8 cellular contexts compared by ENCODE assay signal in genomic region chr18:58862851-58863538, GRCh38. TPM values are rescaled to one million over a fixed set of nuclear protein-coding genes. Genes with fewer than 3 reads are reported as not detected.
DNase-seq lines count a peak whose midpoint lies in the region; ATAC-seq lines count a peak whose summit lies in the region.

No MANE protein-coding gene starts in this region.

- no peaks in the 10 kb centered on the region for H3K27me3 ChIP-seq in esophagus (ENCODE audit: control insufficient read depth in 1 of 2, insufficient read depth in 2 of 2, low read length in 2 of 2)
- no peaks in the 10 kb centered on the region for H3K27me3 ChIP-seq in aorta (ENCODE audit: control insufficient read depth in 1 of 2, insufficient read depth in 2 of 2, low read length in 1 of 2)

- H3K9me3 ChIP-seq in esophagus (ENCODE audit: control insufficient read depth in 2 of 2, insufficient read depth in 1 of 2, low read depth in 1 of 2, low read length in 1 of 2) (no peaks in the 10 kb centered on the region), aorta (ENCODE audit: control insufficient read depth, low read length) (no peaks in the 10 kb centered on the region)

- H3K36me3 ChIP-seq in esophagus (ENCODE audit: control insufficient read depth in 2 of 2, insufficient read depth in 2 of 2, low read length in 1 of 2) = no peaks in the 10 kb centered on the region
- H3K36me3 ChIP-seq in aorta (ENCODE audit: control insufficient read depth in 1 of 2, insufficient read depth in 2 of 2, low read length in 1 of 2) = no peaks in the 10 kb centered on the region

- H3K4me3 Mint-ChIP-seq in activated CD4-positive, alpha-beta T cell treated with anti-CD3 and anti-CD28 coated beads, Interleukin-2, amount 10 ng/mL, durations not matched to agents 24 days and 14 days = peak overlapping the region; percentile 48
- H3K4me3 Mint-ChIP-seq in naive thymus-derived CD8-positive, alpha-beta T cell = peak overlapping the region; percentile 46 to 82 (median 76)

- ATAC-seq in naive thymus-derived CD8-positive, alpha-beta T cell = peak; percentile 31 to 46
- ATAC-seq in aorta (ENCODE audit: low FRiP score) = no peak
- no peak for ATAC-seq in GM19035 (IDR thresholded peaks at IDR 0.05; ENCODE audit: unreplicated experiment)

- peaks cover 2% of the 10 kb centered on the region for H3K4me1 Mint-ChIP-seq in activated CD4-positive, alpha-beta T cell treated with anti-CD3 and anti-CD28 coated beads, Interleukin-2, amount 10 ng/mL, durations not matched to agents 24 days and 14 days
- H3K4me1 Mint-ChIP-seq in naive thymus-derived CD8-positive, alpha-beta T cell = peaks cover 0 to 15% (median 7%) of the 10 kb centered on the region in 4 donors

- intact Hi-C loops in activated CD4-positive, alpha-beta T cell treated with anti-CD3 and anti-CD28 coated beads, Interleukin-2, amount 10 ng/mL, durations not matched to agents 24 days and 14 days (cut with micrococcal nuclease) = no loop called here
- intact Hi-C loops in aorta (cut with DNase I) = loop anchor here in 1 of 2 donors (5.0 kb wide), 1 partner anchor 194 kb away; no protein-coding TSS in a partner anchor

- WGBS in esophagus, 2 donors = 3 to 10% methylated on average over 29 to 66 of the region's 66 CpGs
- WGBS in aorta, 2 donors = 2 to 3% methylated on average over 34 to 66 of the region's 66 CpGs

- H3K27me3 Mint-ChIP-seq in activated CD4-positive, alpha-beta T cell treated with anti-CD3 and anti-CD28 coated beads, Interleukin-2, amount 10 ng/mL, durations not matched to agents 24 days and 14 days = peaks cover 77% of the 10 kb centered on the region
- H3K27me3 Mint-ChIP-seq in naive thymus-derived CD8-positive, alpha-beta T cell = peaks cover 44 to 91% (median 66%) of the 10 kb centered on the region in 5 donors

- H3K36me3 Mint-ChIP-seq in activated CD4-positive, alpha-beta T cell treated with anti-CD3 and anti-CD28 coated beads, Interleukin-2, amount 10 ng/mL, durations not matched to agents 24 days and 14 days (ENCODE audit: low read depth) = no peaks in the 10 kb centered on the region
- peaks cover 0 to 9% (median 0%) of the 10 kb centered on the region in 3 donors for H3K36me3 Mint-ChIP-seq in naive thymus-derived CD8-positive, alpha-beta T cell

- H3K27ac Mint-ChIP-seq in activated CD4-positive, alpha-beta T cell treated with anti-CD3 and anti-CD28 coated beads, Interleukin-2, amount 10 ng/mL, durations not matched to agents 24 days and 14 days = no peak overlapping the region
- peak overlapping the region in 8 of 10 donors; percentile 23 to 86 (median 52) for H3K27ac Mint-ChIP-seq in naive thymus-derived CD8-positive, alpha-beta T cell

- DNase-seq in NCI-H2227 (lab: John Stamatoyannopoulos, UW; ENCODE audit: unreplicated experiment) = peak; percentile 83
- no peak for DNase-seq in NCI-H2227 treated with DMSO at 0.1 percent for 48 hours (lab: John Stamatoyannopoulos, UW)
- DNase-seq in HT-29 (ENCODE audit: low spot score) = peak; percentile 35
- DNase-seq in activated CD4-positive, alpha-beta T cell treated with anti-CD3 and anti-CD28 coated beads, Interleukin-2, amount 10 ng/mL, durations not matched to agents 24 days and 14 days = no peak
- DNase-seq in naive thymus-derived CD8-positive, alpha-beta T cell = peak in 3 of 10 donors; percentile 1 to 24 (median 21)
- no peak for DNase-seq in aorta

- H3K4me3 ChIP-seq in esophagus (ENCODE audit: low read depth in 1 of 2, low read length in 2 of 2) (peak overlapping the region; percentile 56 to 77), aorta (ENCODE audit: low read length in 2 of 2) (peak overlapping the region; percentile 17 to 74)

- H3K4me1 ChIP-seq in esophagus (ENCODE audit: control insufficient read depth in 2 of 2, insufficient read depth in 2 of 2, low read length in 1 of 2) = peaks cover 0 to 4% of the 10 kb centered on the region in 2 donors
- H3K4me1 ChIP-seq in aorta (ENCODE audit: control insufficient read depth in 1 of 2, insufficient read depth in 2 of 2, low read length in 2 of 2) = peaks cover 2 to 15% of the 10 kb centered on the region in 2 donors

- POLR2A ChIA-PET in naive thymus-derived CD8-positive, alpha-beta T cell (lab: Charles Lee) = no interaction called here

- H3K9me3 Mint-ChIP-seq in activated CD4-positive, alpha-beta T cell treated with anti-CD3 and anti-CD28 coated beads, Interleukin-2, amount 10 ng/mL, durations not matched to agents 24 days and 14 days = no peaks in the 10 kb centered on the region
- H3K9me3 Mint-ChIP-seq in naive thymus-derived CD8-positive, alpha-beta T cell = peaks cover 0 to 2% (median 0%) of the 10 kb centered on the region in 9 donors

- H3K27ac ChIP-seq in esophagus (ENCODE audit: low read depth in 2 of 2, low read length in 1 of 2) = peak overlapping the region; percentile 86 to 93
- peak overlapping the region; percentile 81 to 100 for H3K27ac ChIP-seq in aorta (ENCODE audit: low read depth in 1 of 2, low read length in 2 of 2)

RNA-seq across cellular contexts. Expression of gene ZNF532, which starts 1.7 kb away (rescaled TPM):
- 7.4 and 8.1 TPM in 2 replicates for total RNA-seq in HT-29 (2014; rRNA removed; shearing (Covaris generic))
- 0.79 and 1.0 TPM in 2 replicates for total RNA-seq in activated CD4-positive, alpha-beta T cell treated with anti-CD3 and anti-CD28 coated beads, Interleukin-2, amount 10 ng/mL, durations not matched to agents 24 days and 14 days
- polyA plus RNA-seq in esophagus (10 to 100 TPM in 1 of 2 donors, 1 to 10 TPM in 1; 9.9 to 10.6 TPM), aorta (10 to 100 TPM; 19.3 to 43.4 TPM)
- total RNA-seq in naive thymus-derived CD8-positive, alpha-beta T cell = 1 to 10 TPM; 6.6 to 7.8 TPM
- under 1 TPM in 2 of 3 donors, not detected in 1; 0.07 to 0.98 TPM for polyA plus RNA-seq in naive thymus-derived CD8-positive, alpha-beta T cell
- total RNA-seq in aorta = 100 to 1,000 TPM; 183 to 194 TPM

Comparison
In these comparisons a context has a peak if more than half of its experiments do, and no peak if none do; other contexts are left out.
1. DNase-seq: peak in NCI-H2227 (single experiment) and HT-29 (single experiment); none in NCI-H2227 treated with DMSO at 0.1 percent for 48 hours (single experiment), activated CD4-positive, alpha-beta T cell treated with anti-CD3 and anti-CD28 coated beads, Interleukin-2, amount 10 ng/mL, durations not matched to agents 24 days and 14 days (single experiment) and aorta (0 of 2).
2. ATAC-seq: peak in naive thymus-derived CD8-positive, alpha-beta T cell (2 of 2); none in aorta (single experiment) and GM19035 (single experiment).
3. RNA of gene ZNF532, which starts 1.7 kb away (total RNA-seq): 183 to 194 TPM in aorta; 7.4 to 8.1 TPM in HT-29, 6.6 to 7.8 TPM in naive thymus-derived CD8-positive, alpha-beta T cell and 0.79 to 1.0 TPM in activated CD4-positive, alpha-beta T cell treated with anti-CD3 and anti-CD28 coated beads, Interleukin-2, amount 10 ng/mL, durations not matched to agents 24 days and 14 days; every median in the first group is over 10 times any median in the second.